Comparison of ENCODE assay signal across 8 cellular contexts in genomic region chr18:54983041-54983686, GRCh38. TPM values are rescaled to one million over a fixed set of nuclear protein-coding genes. Genes with fewer than 3 reads are reported as not detected.
A peak's percentile ranks its signal among the peaks of the same experiment; 100 is the strongest.
DNase-seq lines count a peak whose midpoint lies in the region; ATAC-seq and TF ChIP-seq lines count a peak whose summit lies in the region.

No MANE protein-coding gene starts in this region.

- H3K9me2 ChIP-seq in OCI-LY7 (ENCODE audit: insufficient read depth, low read length), result no peaks in the 10 kb centered on the region

- H2AK5ac ChIP-seq in mesendoderm (ENCODE audit: low read length), result no peak overlapping the region

- BruUV-seq in OCI-LY7 (replicated peaks; lab: Mats Ljungman, UMichigan), result no TSS peak

- H3K79me2 ChIP-seq in OCI-LY7 (ENCODE audit: insufficient read depth, low read depth, low read length) (no peaks in the 10 kb centered on the region), mesendoderm (ENCODE audit: control insufficient read depth, insufficient read depth, low read length) (no peaks in the 10 kb centered on the region)

- 100% methylated on average over 1 of the region's 9 CpGs for WGBS in mesendoderm (ENCODE audit: extremely low coverage, insufficient coverage, low lambda C conversion rate)
- 24 to 25% methylated on average over 9 of the region's 9 CpGs for WGBS in lower leg skin, 2 donors

- intact Hi-C loops in OCI-LY7 (cut with micrococcal nuclease; ENCODE audit: unreplicated experiment), result loop anchor here (5.0 kb wide), 2 partner anchors 306 to 531 kb away; no protein-coding TSS in a partner anchor
- intact Hi-C loops in lower leg skin (cut with DNase I; ENCODE audit: low total_unique reads), result loop anchor here (10.0 kb wide), 1 partner anchor 298 kb away; no protein-coding TSS in a partner anchor

- H2BK120ac ChIP-seq in mesendoderm (ENCODE audit: low read depth, low read length), result no peak overlapping the region

- H3K4me1 ChIP-seq in OCI-LY7 (ENCODE audit: insufficient read depth, low read length, poor library complexity, severe bottlenecking) (no peaks in the 10 kb centered on the region), mesendoderm (ENCODE audit: control insufficient read depth, low read depth, low read length) (no peaks in the 10 kb centered on the region)

- no peak overlapping the region for H3K23ac ChIP-seq in mesendoderm (ENCODE audit: low read length)

- no peak for TF ChIP-seq POLR2A in lower leg skin (IDR thresholded peaks at IDR 0.05)

- H3K56ac ChIP-seq in mesendoderm (ENCODE audit: low read length), result no peak overlapping the region

- H3K4ac ChIP-seq in mesendoderm (ENCODE audit: low read depth, low read length), result no peak overlapping the region

- CTCF ChIA-PET in OCI-LY7 (lab: Charles Lee; ENCODE audit: unreplicated experiment), result no interaction called here

- H4K5ac ChIP-seq in mesendoderm (ENCODE audit: low read length), result no peak overlapping the region

- peak; percentile 85 for ATAC-seq in GM19438 (IDR thresholded peaks at IDR 0.05; ENCODE audit: low read depth, unreplicated experiment)

- H3K27me3 ChIP-seq in mesendoderm (ENCODE audit: insufficient read depth, low read length, poor library complexity), result no peaks in the 10 kb centered on the region

- no peak overlapping the region for H2BK15ac ChIP-seq in mesendoderm (replicated peaks; ENCODE audit: low read depth)

- H3K18ac ChIP-seq in mesendoderm (ENCODE audit: low read length), result no peak overlapping the region

- no peaks in the 10 kb centered on the region for H3K79me1 ChIP-seq in mesendoderm (ENCODE audit: low read length)

- H3K9me3 ChIP-seq in OCI-LY7 (ENCODE audit: low read length), result no peaks in the 10 kb centered on the region

- H3K9ac ChIP-seq in mesendoderm (ENCODE audit: low read length), result no peak overlapping the region

- no peak overlapping the region for H3K27ac ChIP-seq in OCI-LY7 (ENCODE audit: low read depth, low read length, poor library complexity, severe bottlenecking)
- H3K27ac ChIP-seq in mesendoderm (ENCODE audit: low read depth, low read length), result no peak overlapping the region

- H4K20me1 ChIP-seq in OCI-LY7 (ENCODE audit: insufficient read depth, low read length), result no peaks in the 10 kb centered on the region

- no peak overlapping the region for H2AFZ ChIP-seq in OCI-LY7 (ENCODE audit: low read length)

- H3K4me2 ChIP-seq in OCI-LY7 (ENCODE audit: low read length), result no peak overlapping the region
- H3K4me2 ChIP-seq in mesendoderm (ENCODE audit: low read length), result no peak overlapping the region

- H3K4me3 ChIP-seq in OCI-LY7 (ENCODE audit: low read depth, low read length, poor library complexity, severe bottlenecking), result no peak overlapping the region
- H3K4me3 ChIP-seq in mesendoderm (ENCODE audit: low read length), result no peak overlapping the region
- H3K4me3 ChIP-seq in lower leg skin (ENCODE audit: low read depth, poor library complexity, severe bottlenecking), result no peak overlapping the region

- TF ChIP-seq CTCF in OCI-LY7 (conservative IDR thresholded peaks at IDR 0.05; ENCODE audit: low read length) (peak; percentile 77), lower leg skin (IDR thresholded peaks at IDR 0.05) (no peak)

- no peak overlapping the region for H2BK5ac ChIP-seq in mesendoderm (ENCODE audit: low read length)

- no peak overlapping the region for H4K8ac ChIP-seq in mesendoderm (ENCODE audit: low read depth, low read length)

- DNase-seq in DMS53 (lab: John Stamatoyannopoulos, UW) (peak; percentile 88), HT-29 (ENCODE audit: low spot score) (peak; percentile 66), OCI-LY7 (ENCODE audit: low spot score) (peak; percentile 43), dermis blood vessel endothelial cell (peak; percentile 70), mesendoderm (peak; percentile 60), lower leg skin (ENCODE audit: low spot score in 2 of 2) (no peak)
- no peak for DNase-seq in stimulated activated CD4-positive, alpha-beta T cell treated with anti-CD3 and anti-CD28 coated beads, Interleukin-15, amount 100 ng/mL, for 24 hours

- POLR2A ChIA-PET in OCI-LY7 (lab: Charles Lee), result interaction anchor here (0.5 to 0.6 kb wide), 2 partner anchors 16 to 26 kb away, joined by 4 read pairs; no protein-coding TSS in a partner anchor

- no peaks in the 10 kb centered on the region for H3K36me3 ChIP-seq in OCI-LY7 (ENCODE audit: insufficient read depth, low read length)
- H3K36me3 ChIP-seq in mesendoderm (ENCODE audit: control insufficient read depth, insufficient read depth, low read length), result no peaks in the 10 kb centered on the region

RNA-seq across cellular contexts. Expression of gene CCDC68, which starts 23.9 kb away (rescaled TPM):
- total RNA-seq in HT-29 (2014; rRNA removed; shearing (Covaris generic)), result 1.1 TPM in 2 replicates
- not detected in 2 replicates for total RNA-seq in OCI-LY7 (2014; rRNA removed; shearing (Covaris generic))
- total RNA-seq in OCI-LY7 (2022), result not detected in 2 replicates
- total RNA-seq in dermis blood vessel endothelial cell, result 1.2 and 2.1 TPM in 2 replicates
- polyA plus RNA-seq in mesendoderm (2013, experiment 1 of 2), result 0.59 TPM
- 0.55 TPM for polyA plus RNA-seq in mesendoderm (2013, experiment 2 of 2)
- total RNA-seq in lower leg skin, result 1 to 10 TPM; 1.1 to 1.5 (median 1.3) TPM

Comparison
In these comparisons a context has a peak if more than half of its experiments do, and no peak if none do; other contexts are left out.
1. DNase-seq: peak in DMS53 (single experiment), HT-29 (single experiment), OCI-LY7 (single experiment), dermis blood vessel endothelial cell (single experiment) and mesendoderm (single experiment); none in lower leg skin (0 of 2) and stimulated activated CD4-positive, alpha-beta T cell treated with anti-CD3 and anti-CD28 coated beads, Interleukin-15, amount 100 ng/mL, for 24 hours (single experiment).